8 cellular contexts compared by ENCODE assay signal in the genomic region with DNA sequence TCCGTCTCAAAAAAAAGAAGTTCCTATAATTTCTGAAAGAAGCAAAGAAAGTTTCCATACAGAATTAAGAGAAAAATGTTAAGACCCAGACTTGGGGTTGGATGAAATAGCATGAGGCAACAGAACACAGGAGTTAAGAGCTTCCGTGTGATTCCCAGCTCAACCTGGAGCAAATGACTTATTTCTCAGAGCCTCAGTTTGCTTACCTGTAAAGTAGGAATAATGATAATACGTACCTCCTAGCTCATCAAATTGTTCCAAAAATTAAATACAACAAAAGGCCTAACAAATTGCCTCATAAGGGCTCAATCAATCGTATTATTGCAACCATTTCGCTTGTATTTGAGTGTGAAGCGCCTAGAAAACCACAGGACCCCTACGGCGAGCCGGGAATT. TPM values are rescaled to one million over a fixed set of nuclear protein-coding genes. Genes with fewer than 3 reads are reported as not detected.
DNase-seq lines count a peak whose midpoint lies in the region; ATAC-seq and TF ChIP-seq lines count a peak whose summit lies in the region.

No MANE protein-coding gene starts in this region.

- no peaks in the 10 kb centered on the region for H3K27me3 Mint-ChIP-seq in T-helper 17 cell

- TF ChIP-seq CTCF in GM12875 (IDR thresholded peaks at IDR 0.05; ENCODE audit: borderline replicate concordance, insufficient read depth, low read depth, low read length), result no peak
- no peak for TF ChIP-seq CTCF in fibroblast of the aortic adventitia (IDR thresholded peaks at IDR 0.05; ENCODE audit: insufficient read depth, low read length)
- TF ChIP-seq CTCF in sigmoid colon (IDR thresholded peaks at IDR 0.05), result no peak

- H3K27ac Mint-ChIP-seq in T-helper 17 cell, result peak overlapping the region; percentile 91

- peaks cover 12% of the 10 kb centered on the region for H3K4me1 Mint-ChIP-seq in T-helper 17 cell

- TF ChIP-seq POLR2A in sigmoid colon (IDR thresholded peaks at IDR 0.05), result no peak

- H3K27me3 ChIP-seq in sigmoid colon, result no peaks in the 10 kb centered on the region

- peak overlapping the region; percentile 86 to 92 (median 88) for H3K27ac ChIP-seq in sigmoid colon

- peak overlapping the region; percentile 95 for H3K4me3 Mint-ChIP-seq in T-helper 17 cell

- H3K4me3 ChIP-seq in GM12875 (ENCODE audit: low read depth, low read length), result peak overlapping the region; percentile 94
- peak overlapping the region; percentile 83 for H3K4me3 ChIP-seq in fibroblast of the aortic adventitia (ENCODE audit: low read depth, low read length)
- peak overlapping the region; percentile 90 to 97 (median 92) for H3K4me3 ChIP-seq in sigmoid colon

- peaks cover 0 to 39% (median 32%) of the 10 kb centered on the region in 4 donors for H3K4me1 ChIP-seq in sigmoid colon

- no peak for TF ChIP-seq EP300 in sigmoid colon (IDR thresholded peaks at IDR 0.05)

- no peaks in the 10 kb centered on the region for H3K9me3 ChIP-seq in T-helper 17 cell (ENCODE audit: control insufficient read depth, low read length, poor library complexity, severe bottlenecking)
- no peaks in the 10 kb centered on the region for H3K9me3 ChIP-seq in sigmoid colon

- in situ Hi-C loops in KBM-7 (cut with MboI; ENCODE audit: low pct_unique_long_range_greater_than_20kb, low sequenced_read_pairs), result no loop called here

- intact Hi-C loops in sigmoid colon (cut with DNase I), result loop anchor here (5.0 kb wide), 1 partner anchor 119 kb away; the partner anchor contains the start of gene NCS1

- no peaks in the 10 kb centered on the region for H3K36me3 Mint-ChIP-seq in T-helper 17 cell (ENCODE audit: low read depth)

- DNase-seq in T-helper 17 cell (no peak), fibroblast of the aortic adventitia (ENCODE audit: low read depth) (no peak), sigmoid colon (no peak), KBM-7 (no peak), mesenteric fat pad (ENCODE audit: low spot score) (no peak), COLO829 (ENCODE audit: low spot score) (no peak)

- ATAC-seq in T-helper 17 cell (no peak), GM18519 (IDR thresholded peaks at IDR 0.05; ENCODE audit: low FRiP score, unreplicated experiment) (no peak)

- no peaks in the 10 kb centered on the region for H3K36me3 ChIP-seq in sigmoid colon

- 12 to 14% methylated on average over 9 of the region's 9 CpGs for WGBS in sigmoid colon, 2 donors

RNA-seq across cellular contexts. Expression of gene GPR107, which starts 0.6 kb away (rescaled TPM):
- total RNA-seq in T-helper 17 cell (10 to 100 TPM; 22.1 to 26.2 TPM), fibroblast of the aortic adventitia (ENCODE audit: low replicate concordance) (11.5 and 30.9 TPM in 2 replicates), sigmoid colon (10 to 100 TPM; 18.9 to 27.7 (median 21.6) TPM), mesenteric fat pad (33.4 TPM)
- polyA plus RNA-seq in sigmoid colon, result 10 to 100 TPM in 1 of 3 donors, 1 to 10 TPM in 2; 3.6 to 34.1 (median 3.7) TPM

RNA-seq across cellular contexts. Expression of gene FNBP1, which starts 10.1 kb away (rescaled TPM):
- total RNA-seq in T-helper 17 cell, result 100 to 1,000 TPM; 219 to 221 TPM
- total RNA-seq in fibroblast of the aortic adventitia (ENCODE audit: low replicate concordance), result 44.4 and 57.9 TPM in 2 replicates
- total RNA-seq in sigmoid colon, result 100 to 1,000 TPM in 3 of 4 donors, 10 to 100 TPM in 1; 92.8 to 172 (median 104) TPM
- polyA plus RNA-seq in sigmoid colon, result 10 to 100 TPM; 12.5 to 39.0 (median 13.2) TPM
- 39.5 TPM for total RNA-seq in mesenteric fat pad
